1 cellular context compared by ENCODE assay signal in genomic region chr6:161038229-161039003, GRCh38.
TF ChIP-seq lines count a peak whose summit lies in the region.

No MANE protein-coding gene starts in this region.

TF ChIP-seq in GM12878, 131 proteins besides CTCF, POLR2A, EP300 and RAD21 (continued from another document and continues in another):
- TF ChIP-seq CBX3 (IDR thresholded peaks at IDR 0.05; ENCODE audit: borderline replicate concordance, low read depth), result no peak
- TF ChIP-seq HSF1 (IDR thresholded peaks at IDR 0.05; ENCODE audit: low read depth, low read length), result no peak
- peak; percentile 90 for TF ChIP-seq DPF2 (IDR thresholded peaks at IDR 0.05)
- peak; percentile 85 for TF ChIP-seq NR2F1 (conservative IDR thresholded peaks at IDR 0.05)
- no peak for TF ChIP-seq RELA (IDR thresholded peaks at IDR 0.05; ENCODE audit: borderline replicate concordance, partially characterized antibody)
- TF ChIP-seq SMARCA5 (IDR thresholded peaks at IDR 0.05), result peak; percentile 57; the same call in 1 of the 2 replicates
- no peak for TF ChIP-seq KLF5 (IDR thresholded peaks at IDR 0.05; ENCODE audit: partially characterized antibody)
- TF ChIP-seq, protein P1, sequence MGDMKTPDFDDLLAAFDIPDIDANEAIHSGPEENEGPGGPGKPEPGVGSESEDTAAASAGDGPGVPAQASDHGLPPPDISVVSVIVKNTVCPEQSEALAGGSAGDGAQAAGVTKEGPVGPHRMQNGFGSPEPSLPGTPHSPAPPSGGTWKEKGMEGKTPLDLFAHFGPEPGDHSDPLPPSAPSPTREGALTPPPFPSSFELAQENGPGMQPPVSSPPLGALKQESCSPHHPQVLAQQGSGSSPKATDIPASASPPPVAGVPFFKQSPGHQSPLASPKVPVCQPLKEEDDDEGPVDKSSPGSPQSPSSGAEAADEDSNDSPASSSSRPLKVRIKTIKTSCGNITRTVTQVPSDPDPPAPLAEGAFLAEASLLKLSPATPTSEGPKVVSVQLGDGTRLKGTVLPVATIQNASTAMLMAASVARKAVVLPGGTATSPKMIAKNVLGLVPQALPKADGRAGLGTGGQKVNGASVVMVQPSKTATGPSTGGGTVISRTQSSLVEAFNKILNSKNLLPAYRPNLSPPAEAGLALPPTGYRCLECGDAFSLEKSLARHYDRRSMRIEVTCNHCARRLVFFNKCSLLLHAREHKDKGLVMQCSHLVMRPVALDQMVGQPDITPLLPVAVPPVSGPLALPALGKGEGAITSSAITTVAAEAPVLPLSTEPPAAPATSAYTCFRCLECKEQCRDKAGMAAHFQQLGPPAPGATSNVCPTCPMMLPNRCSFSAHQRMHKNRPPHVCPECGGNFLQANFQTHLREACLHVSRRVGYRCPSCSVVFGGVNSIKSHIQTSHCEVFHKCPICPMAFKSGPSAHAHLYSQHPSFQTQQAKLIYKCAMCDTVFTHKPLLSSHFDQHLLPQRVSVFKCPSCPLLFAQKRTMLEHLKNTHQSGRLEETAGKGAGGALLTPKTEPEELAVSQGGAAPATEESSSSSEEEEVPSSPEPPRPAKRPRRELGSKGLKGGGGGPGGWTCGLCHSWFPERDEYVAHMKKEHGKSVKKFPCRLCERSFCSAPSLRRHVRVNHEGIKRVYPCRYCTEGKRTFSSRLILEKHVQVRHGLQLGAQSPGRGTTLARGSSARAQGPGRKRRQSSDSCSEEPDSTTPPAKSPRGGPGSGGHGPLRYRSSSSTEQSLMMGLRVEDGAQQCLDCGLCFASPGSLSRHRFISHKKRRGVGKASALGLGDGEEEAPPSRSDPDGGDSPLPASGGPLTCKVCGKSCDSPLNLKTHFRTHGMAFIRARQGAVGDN (IDR thresholded peaks at IDR 0.05), result no peak
- no peak for TF ChIP-seq ZBTB33 (IDR thresholded peaks at IDR 0.05)
- TF ChIP-seq, protein P2, sequence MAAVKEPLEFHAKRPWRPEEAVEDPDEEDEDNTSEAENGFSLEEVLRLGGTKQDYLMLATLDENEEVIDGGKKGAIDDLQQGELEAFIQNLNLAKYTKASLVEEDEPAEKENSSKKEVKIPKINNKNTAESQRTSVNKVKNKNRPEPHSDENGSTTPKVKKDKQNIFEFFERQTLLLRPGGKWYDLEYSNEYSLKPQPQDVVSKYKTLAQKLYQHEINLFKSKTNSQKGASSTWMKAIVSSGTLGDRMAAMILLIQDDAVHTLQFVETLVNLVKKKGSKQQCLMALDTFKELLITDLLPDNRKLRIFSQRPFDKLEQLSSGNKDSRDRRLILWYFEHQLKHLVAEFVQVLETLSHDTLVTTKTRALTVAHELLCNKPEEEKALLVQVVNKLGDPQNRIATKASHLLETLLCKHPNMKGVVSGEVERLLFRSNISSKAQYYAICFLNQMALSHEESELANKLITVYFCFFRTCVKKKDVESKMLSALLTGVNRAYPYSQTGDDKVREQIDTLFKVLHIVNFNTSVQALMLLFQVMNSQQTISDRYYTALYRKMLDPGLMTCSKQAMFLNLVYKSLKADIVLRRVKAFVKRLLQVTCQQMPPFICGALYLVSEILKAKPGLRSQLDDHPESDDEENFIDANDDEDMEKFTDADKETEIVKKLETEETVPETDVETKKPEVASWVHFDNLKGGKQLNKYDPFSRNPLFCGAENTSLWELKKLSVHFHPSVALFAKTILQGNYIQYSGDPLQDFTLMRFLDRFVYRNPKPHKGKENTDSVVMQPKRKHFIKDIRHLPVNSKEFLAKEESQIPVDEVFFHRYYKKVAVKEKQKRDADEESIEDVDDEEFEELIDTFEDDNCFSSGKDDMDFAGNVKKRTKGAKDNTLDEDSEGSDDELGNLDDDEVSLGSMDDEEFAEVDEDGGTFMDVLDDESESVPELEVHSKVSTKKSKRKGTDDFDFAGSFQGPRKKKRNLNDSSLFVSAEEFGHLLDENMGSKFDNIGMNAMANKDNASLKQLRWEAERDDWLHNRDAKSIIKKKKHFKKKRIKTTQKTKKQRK (IDR thresholded peaks at IDR 0.05; ENCODE audit: low read depth, low read length), result no peak
- no peak for TF ChIP-seq MYC (IDR thresholded peaks at IDR 0.05; ENCODE audit: insufficient read depth, insufficient read length, insufficient replicate concordance, low read length, severe bottlenecking)
- TF ChIP-seq, protein P3, sequence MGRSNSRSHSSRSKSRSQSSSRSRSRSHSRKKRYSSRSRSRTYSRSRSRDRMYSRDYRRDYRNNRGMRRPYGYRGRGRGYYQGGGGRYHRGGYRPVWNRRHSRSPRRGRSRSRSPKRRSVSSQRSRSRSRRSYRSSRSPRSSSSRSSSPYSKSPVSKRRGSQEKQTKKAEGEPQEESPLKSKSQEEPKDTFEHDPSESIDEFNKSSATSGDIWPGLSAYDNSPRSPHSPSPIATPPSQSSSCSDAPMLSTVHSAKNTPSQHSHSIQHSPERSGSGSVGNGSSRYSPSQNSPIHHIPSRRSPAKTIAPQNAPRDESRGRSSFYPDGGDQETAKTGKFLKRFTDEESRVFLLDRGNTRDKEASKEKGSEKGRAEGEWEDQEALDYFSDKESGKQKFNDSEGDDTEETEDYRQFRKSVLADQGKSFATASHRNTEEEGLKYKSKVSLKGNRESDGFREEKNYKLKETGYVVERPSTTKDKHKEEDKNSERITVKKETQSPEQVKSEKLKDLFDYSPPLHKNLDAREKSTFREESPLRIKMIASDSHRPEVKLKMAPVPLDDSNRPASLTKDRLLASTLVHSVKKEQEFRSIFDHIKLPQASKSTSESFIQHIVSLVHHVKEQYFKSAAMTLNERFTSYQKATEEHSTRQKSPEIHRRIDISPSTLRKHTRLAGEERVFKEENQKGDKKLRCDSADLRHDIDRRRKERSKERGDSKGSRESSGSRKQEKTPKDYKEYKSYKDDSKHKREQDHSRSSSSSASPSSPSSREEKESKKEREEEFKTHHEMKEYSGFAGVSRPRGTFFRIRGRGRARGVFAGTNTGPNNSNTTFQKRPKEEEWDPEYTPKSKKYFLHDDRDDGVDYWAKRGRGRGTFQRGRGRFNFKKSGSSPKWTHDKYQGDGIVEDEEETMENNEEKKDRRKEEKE (IDR thresholded peaks at IDR 0.05), result no peak
- no peak for TF ChIP-seq NKRF (conservative IDR thresholded peaks at IDR 0.05)
- TF ChIP-seq ATF7 (IDR thresholded peaks at IDR 0.05; ENCODE audit: low read depth), result peak; percentile 87
- no peak for TF ChIP-seq RBBP5 (conservative IDR thresholded peaks at IDR 0.05)
- no peak for TF ChIP-seq POLR2AphosphoS5 (IDR thresholded peaks at IDR 0.05; ENCODE audit: low read length)
- TF ChIP-seq TCF12 (IDR thresholded peaks at IDR 0.05; ENCODE audit: low read depth, low read length), result no peak
- peak; percentile 96 for TF ChIP-seq RUNX3 (IDR thresholded peaks at IDR 0.05; ENCODE audit: low read length)
- no peak for TF ChIP-seq CHD1 (IDR thresholded peaks at IDR 0.05; ENCODE audit: low read depth, low read length)
- no peak for TF ChIP-seq ZNF622 (IDR thresholded peaks at IDR 0.05)
- TF ChIP-seq BHLHE40 (IDR thresholded peaks at IDR 0.05; ENCODE audit: borderline replicate concordance in 1 of 2, low read depth in 2 of 2, low read length in 1 of 2), result peak; percentile 60 to 81
- no peak for TF ChIP-seq NFYA (IDR thresholded peaks at IDR 0.05; ENCODE audit: borderline replicate concordance, low read depth, low read length)
- peak; percentile 77 for TF ChIP-seq MEF2B (IDR thresholded peaks at IDR 0.05; ENCODE audit: partially characterized antibody, poor library complexity, severe bottlenecking)
- TF ChIP-seq, protein P4, sequence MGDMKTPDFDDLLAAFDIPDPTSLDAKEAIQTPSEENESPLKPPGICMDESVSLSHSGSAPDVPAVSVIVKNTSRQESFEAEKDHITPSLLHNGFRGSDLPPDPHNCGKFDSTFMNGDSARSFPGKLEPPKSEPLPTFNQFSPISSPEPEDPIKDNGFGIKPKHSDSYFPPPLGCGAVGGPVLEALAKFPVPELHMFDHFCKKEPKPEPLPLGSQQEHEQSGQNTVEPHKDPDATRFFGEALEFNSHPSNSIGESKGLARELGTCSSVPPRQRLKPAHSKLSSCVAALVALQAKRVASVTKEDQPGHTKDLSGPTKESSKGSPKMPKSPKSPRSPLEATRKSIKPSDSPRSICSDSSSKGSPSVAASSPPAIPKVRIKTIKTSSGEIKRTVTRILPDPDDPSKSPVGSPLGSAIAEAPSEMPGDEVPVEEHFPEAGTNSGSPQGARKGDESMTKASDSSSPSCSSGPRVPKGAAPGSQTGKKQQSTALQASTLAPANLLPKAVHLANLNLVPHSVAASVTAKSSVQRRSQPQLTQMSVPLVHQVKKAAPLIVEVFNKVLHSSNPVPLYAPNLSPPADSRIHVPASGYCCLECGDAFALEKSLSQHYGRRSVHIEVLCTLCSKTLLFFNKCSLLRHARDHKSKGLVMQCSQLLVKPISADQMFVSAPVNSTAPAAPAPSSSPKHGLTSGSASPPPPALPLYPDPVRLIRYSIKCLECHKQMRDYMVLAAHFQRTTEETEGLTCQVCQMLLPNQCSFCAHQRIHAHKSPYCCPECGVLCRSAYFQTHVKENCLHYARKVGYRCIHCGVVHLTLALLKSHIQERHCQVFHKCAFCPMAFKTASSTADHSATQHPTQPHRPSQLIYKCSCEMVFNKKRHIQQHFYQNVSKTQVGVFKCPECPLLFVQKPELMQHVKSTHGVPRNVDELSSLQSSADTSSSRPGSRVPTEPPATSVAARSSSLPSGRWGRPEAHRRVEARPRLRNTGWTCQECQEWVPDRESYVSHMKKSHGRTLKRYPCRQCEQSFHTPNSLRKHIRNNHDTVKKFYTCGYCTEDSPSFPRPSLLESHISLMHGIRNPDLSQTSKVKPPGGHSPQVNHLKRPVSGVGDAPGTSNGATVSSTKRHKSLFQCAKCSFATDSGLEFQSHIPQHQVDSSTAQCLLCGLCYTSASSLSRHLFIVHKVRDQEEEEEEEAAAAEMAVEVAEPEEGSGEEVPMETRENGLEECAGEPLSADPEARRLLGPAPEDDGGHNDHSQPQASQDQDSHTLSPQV (IDR thresholded peaks at IDR 0.05), result no peak
- no peak for TF ChIP-seq PAX8 (IDR thresholded peaks at IDR 0.05)
- no peak for TF ChIP-seq SUZ12 (IDR thresholded peaks at IDR 0.05; ENCODE audit: unreplicated experiment)
- TF ChIP-seq BACH1 (IDR thresholded peaks at IDR 0.05; ENCODE audit: borderline replicate concordance), result peak; percentile 61; the same call in 1 of the 2 replicates
- TF ChIP-seq CEBPB (IDR thresholded peaks at IDR 0.05; ENCODE audit: borderline replicate concordance in 1 of 2, low read depth in 2 of 2, low read length in 2 of 2), result peak in 1 of 2 experiments; percentile 85; a peak in 1 of 4 replicates
- TF ChIP-seq SUPT20H (IDR thresholded peaks at IDR 0.05; ENCODE audit: borderline replicate concordance, control insufficient read depth, low read depth, low read length), result no peak
- TF ChIP-seq USF2 (IDR thresholded peaks at IDR 0.05; ENCODE audit: borderline replicate concordance, low read depth, low read length), result no peak
- TF ChIP-seq NR2C1 (IDR thresholded peaks at IDR 0.05), result no peak
- 0 out of 2 replicates have a peak, but pooled peaks have one; percentile 29 for TF ChIP-seq RCOR1 (conservative IDR thresholded peaks at IDR 0.05; ENCODE audit: low read depth, low read length)
- TF ChIP-seq SMC3 (IDR thresholded peaks at IDR 0.05; ENCODE audit: borderline replicate concordance, low read length), result no peak
- 0 out of 2 replicates have a peak, but pooled peaks have one; percentile 49 for TF ChIP-seq ZBED1 (IDR thresholded peaks at IDR 0.05; ENCODE audit: borderline replicate concordance)
- TF ChIP-seq JUNB (IDR thresholded peaks at IDR 0.05), result peak; percentile 77
